In the genomic region with DNA sequence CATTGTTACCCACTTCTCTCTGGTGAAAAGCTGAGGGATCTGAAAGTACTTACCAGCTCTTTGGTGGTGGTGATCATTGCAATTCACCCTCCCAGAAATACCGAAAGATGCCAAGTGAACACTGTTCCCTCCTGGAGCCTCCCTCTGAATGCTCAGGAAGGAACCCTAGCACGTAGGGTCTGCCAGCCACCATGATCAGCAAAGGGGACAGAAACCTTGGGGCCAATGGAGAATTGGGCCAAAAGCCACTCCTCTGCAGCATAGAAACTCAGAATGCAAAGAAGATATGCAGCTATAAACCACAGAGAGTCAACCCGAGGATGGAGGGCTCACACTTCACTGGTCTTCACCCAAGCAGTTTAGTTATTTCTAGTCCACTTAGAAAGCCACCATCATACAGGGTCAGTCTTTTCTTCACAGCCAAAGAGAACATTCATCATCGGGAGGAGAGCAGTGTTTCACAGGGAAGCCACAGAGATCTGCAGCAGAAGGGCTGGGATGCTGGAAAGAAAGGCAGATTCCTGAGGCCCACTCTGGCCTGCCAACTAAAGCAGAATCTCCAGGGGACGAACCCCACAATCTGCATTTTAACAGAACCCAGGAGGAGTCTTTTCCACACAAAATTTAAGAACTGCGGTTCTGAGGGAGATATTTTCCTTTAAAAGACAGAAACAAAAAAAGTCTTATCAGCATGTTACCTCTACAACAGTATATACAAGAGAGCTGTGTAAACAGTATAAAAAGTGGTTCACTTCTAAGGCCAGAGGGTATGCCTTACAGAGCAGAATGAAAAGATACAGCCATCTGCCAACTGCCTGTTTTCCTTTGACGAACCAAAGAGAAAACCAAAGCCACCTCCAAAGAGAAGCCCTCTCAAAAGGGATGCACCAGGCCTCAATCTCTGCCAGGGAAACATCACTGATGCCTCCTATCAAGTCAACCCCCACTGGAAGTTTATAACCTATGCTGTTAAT, we compare ENCODE assay signal across 9 cellular contexts. TPM values are rescaled to one million over a fixed set of nuclear protein-coding genes. Genes with fewer than 3 reads are reported as not detected.
DNase-seq lines count a peak whose midpoint lies in the region; ATAC-seq, FAIRE-seq and TF ChIP-seq lines count a peak whose summit lies in the region.
"Had no signal": no experiment of that assay in that cellular context is flagged by ENCODE, and none has a peak within 500 bp of the region (broad histone marks: within the 10 kb centered on the region; RNA-seq: fewer than 3 reads in every experiment).

No MANE protein-coding gene starts in this region.

- H3K27ac Mint-ChIP-seq in activated B cell treated with CpG ODN at 0.5 μM for 24 hours, result peak overlapping the region; percentile 38

- POLR2A ChIA-PET in activated B cell treated with CpG ODN at 0.5 μM for 24 hours (lab: Charles Lee), result no interaction called here

- H3K27me3 ChIP-seq in muscle layer of colon (ENCODE audit: control insufficient read depth in 1 of 2, insufficient read depth in 2 of 2, low read length in 2 of 2), result no peaks in the 10 kb centered on the region

- H3K4me1 Mint-ChIP-seq in activated B cell treated with CpG ODN at 0.5 μM for 24 hours, result peaks cover 12% of the 10 kb centered on the region

- H3K4me3 ChIP-seq in muscle layer of colon (ENCODE audit: low read depth in 1 of 2, low read length in 2 of 2), result no peak overlapping the region

- no peak for FAIRE-seq in urothelium cell line (lab: Jason Lieb, UNC)

- no peaks in the 10 kb centered on the region for H3K27me3 Mint-ChIP-seq in activated B cell treated with CpG ODN at 0.5 μM for 24 hours

- H3K4me3 Mint-ChIP-seq in activated B cell treated with CpG ODN at 0.5 μM for 24 hours, result peak overlapping the region; percentile 29

- peak overlapping the region; percentile 50 for H3K27ac ChIP-seq in muscle layer of colon (ENCODE audit: low read depth, low read length)

- H3K9me3 ChIP-seq in muscle layer of colon (ENCODE audit: low read length), result no peaks in the 10 kb centered on the region

- CTCF ChIA-PET in activated B cell treated with CpG ODN at 0.5 μM for 24 hours (lab: Charles Lee), result interaction anchor here (0.8 to 1.2 kb wide), 2 partner anchors 42 to 129 kb away, joined by 3 read pairs; no protein-coding TSS in a partner anchor

- DNase-seq in activated B cell treated with CpG ODN at 0.5 μM for 24 hours (no peak), AG08396 (ENCODE audit: low spot score) (no peak), hypothalamus (lab: John Stamatoyannopoulos, UW) (no peak), urothelium cell line (ENCODE audit: low spot score) (no peak), superior temporal gyrus (ENCODE audit: extremely low spot score) (no peak)

- H3K9me3 Mint-ChIP-seq in activated B cell treated with CpG ODN at 0.5 μM for 24 hours, result no peaks in the 10 kb centered on the region

- H3K4me1 ChIP-seq in muscle layer of colon (ENCODE audit: insufficient read depth, low read length), result peaks cover 84% of the 10 kb centered on the region

- H3K9ac ChIP-seq in muscle layer of colon (ENCODE audit: low read length), result no peak overlapping the region

- no peaks in the 10 kb centered on the region for H3K36me3 Mint-ChIP-seq in activated B cell treated with CpG ODN at 0.5 μM for 24 hours (ENCODE audit: low read depth)

- intact Hi-C loops in activated B cell treated with CpG ODN at 0.5 μM for 24 hours (cut with micrococcal nuclease), result loop anchor here (1.0 to 5.0 kb wide), 4 partner anchors 9 to 74 kb away; a partner anchor contains a TSS

- peak; percentile 36 for ATAC-seq in GM18858 (IDR thresholded peaks at IDR 0.05; ENCODE audit: unreplicated experiment)
- peak; percentile 63 for ATAC-seq in HG02588 (IDR thresholded peaks at IDR 0.05; ENCODE audit: unreplicated experiment)
- peak; percentile 73 for ATAC-seq in activated B cell treated with CpG ODN at 0.5 μM for 24 hours (ENCODE audit: low read depth)

- no peaks in the 10 kb centered on the region for H3K36me3 ChIP-seq in muscle layer of colon (ENCODE audit: insufficient read depth, low read length)

- TF ChIP-seq CTCF in activated B cell treated with CpG ODN at 0.5 μM for 24 hours (IDR thresholded peaks at IDR 0.05), result no peak

RNA-seq across cellular contexts. Expression of a gene that starts 11.3 kb away (rescaled TPM):
- 12.9 and 13.7 TPM in 2 replicates for total RNA-seq in activated B cell treated with CpG ODN at 0.5 μM for 24 hours

RNA-seq across cellular contexts. Expression of a gene that starts 26.1 kb away (rescaled TPM):
- not detected in 2 replicates for total RNA-seq in activated B cell treated with CpG ODN at 0.5 μM for 24 hours
- total RNA-seq: SK-MEL-5 had no signal
